In the genomic region with DNA sequence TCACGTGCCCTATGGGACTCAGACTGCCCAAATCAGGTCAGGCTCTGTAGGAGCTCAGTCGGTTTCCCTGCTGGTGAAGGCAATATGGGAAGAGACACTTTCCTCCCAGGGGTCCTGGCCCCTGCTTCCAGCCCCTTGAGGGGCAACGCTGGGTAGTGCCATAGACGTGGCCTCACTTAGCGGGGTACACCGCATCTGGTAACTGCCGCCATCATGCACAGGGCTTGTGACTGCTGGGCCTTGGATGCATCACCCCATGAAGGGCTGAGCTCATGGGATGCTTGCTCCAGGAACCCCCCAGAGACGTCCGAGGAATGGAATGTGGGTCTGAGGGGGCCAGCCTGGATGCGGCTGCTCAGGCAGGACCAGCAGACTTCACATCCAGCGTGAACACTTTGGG, we compare ENCODE assay signal across 32 cellular contexts.
"Had no signal": no experiment of that assay in that cellular context is flagged by ENCODE, and none has a peak within 500 bp of the region (broad histone marks: within the 10 kb centered on the region; RNA-seq: fewer than 3 reads in every experiment).

No MANE protein-coding gene starts in this region.

- H3K9me3 ChIP-seq: gastrocnemius medialis had no signal

- DNase-seq: activated B cell treated with CpG ODN at 0.5 μM for 24 hours; activated CD4-positive, alpha-beta T cell treated with anti-CD3 and anti-CD28 coated beads for 48 hours; activated CD4-positive, alpha-beta T cell treated with anti-CD3 and anti-CD28 coated beads, Interleukin-2, amount 50 U/mL, for 1 hour; activated CD4-positive, alpha-beta T cell treated with anti-CD3 and anti-CD28 coated beads, Interleukin-2, amount 50 U/mL, for 48 hours; activated CD8-positive, alpha-beta memory T cell treated with anti-CD3 and anti-CD28 coated beads for 24 hours; activated CD8-positive, alpha-beta T cell treated with anti-CD3 and anti-CD28 coated beads for 36 hours; activated effector memory CD4-positive, alpha-beta T cell treated with Interleukin-2 at 50 U/mL for 16 hours; activated gamma-delta T cell treated with Interleukin-2 at 50 U/mL for 16 hours; activated naive CD4-positive, alpha-beta T cell treated with anti-CD3 and anti-CD28 coated beads, Interleukin-2, amount 50 U/mL, for 16 hours; activated naive CD4-positive, alpha-beta T cell treated with Interleukin-2 at 50 U/mL for 16 hours; activated T-cell treated with anti-CD3 and anti-CD28 coated beads, Interleukin-2, amount 50 U/mL, for 4 hours; amniotic stem cell; anterior cingulate cortex; brain microvascular endothelial cell; cortex of kidney; dermis blood vessel endothelial cell; effector CD4-positive, alpha-beta T cell; effector memory CD8-positive, alpha-beta T cell; erythroblast; foreskin keratinocyte; gastrocnemius medialis; glutamatergic neuron; T-helper 1 cell; T-helper 17 cell; T1000; WERI-Rb-1 had no signal

- ATAC-seq: activated CD4-positive, CD25-positive, alpha-beta regulatory T cell treated with anti-CD3 and anti-CD28 coated beads, Interleukin-2, amount 50 U/mL, for 24 hours; activated CD8-positive, alpha-beta T cell treated with anti-CD3 and anti-CD28 coated beads for 36 hours; activated T-cell treated with anti-CD3 and anti-CD28 coated beads, Interleukin-2, amount 50 U/mL, for 4 hours; activated T-helper 17 cell treated with anti-CD3 and anti-CD28 coated beads, Interleukin-2, amount 50 U/mL, for 72 hours; effector memory CD8-positive, alpha-beta T cell; foreskin keratinocyte; gastrocnemius medialis; T-helper 17 cell had no signal

- H3K36me3 ChIP-seq: brain microvascular endothelial cell, esophagus muscularis mucosa, gastrocnemius medialis, WERI-Rb-1 had no signal

- FAIRE-seq: astrocyte, bronchial epithelial cell, colon had no signal

- H3K27me3 ChIP-seq: brain microvascular endothelial cell, esophagus muscularis mucosa, foreskin keratinocyte, gastrocnemius medialis had no signal

- H3K4me1 ChIP-seq: foreskin keratinocyte, gastrocnemius medialis had no signal

- H3K27ac ChIP-seq: brain microvascular endothelial cell, esophagus muscularis mucosa, foreskin keratinocyte, gastrocnemius medialis, WERI-Rb-1 had no signal

- H3K4me3 ChIP-seq: esophagus muscularis mucosa, gastrocnemius medialis had no signal
